1 cellular context compared by ENCODE assay signal in the genomic region with DNA sequence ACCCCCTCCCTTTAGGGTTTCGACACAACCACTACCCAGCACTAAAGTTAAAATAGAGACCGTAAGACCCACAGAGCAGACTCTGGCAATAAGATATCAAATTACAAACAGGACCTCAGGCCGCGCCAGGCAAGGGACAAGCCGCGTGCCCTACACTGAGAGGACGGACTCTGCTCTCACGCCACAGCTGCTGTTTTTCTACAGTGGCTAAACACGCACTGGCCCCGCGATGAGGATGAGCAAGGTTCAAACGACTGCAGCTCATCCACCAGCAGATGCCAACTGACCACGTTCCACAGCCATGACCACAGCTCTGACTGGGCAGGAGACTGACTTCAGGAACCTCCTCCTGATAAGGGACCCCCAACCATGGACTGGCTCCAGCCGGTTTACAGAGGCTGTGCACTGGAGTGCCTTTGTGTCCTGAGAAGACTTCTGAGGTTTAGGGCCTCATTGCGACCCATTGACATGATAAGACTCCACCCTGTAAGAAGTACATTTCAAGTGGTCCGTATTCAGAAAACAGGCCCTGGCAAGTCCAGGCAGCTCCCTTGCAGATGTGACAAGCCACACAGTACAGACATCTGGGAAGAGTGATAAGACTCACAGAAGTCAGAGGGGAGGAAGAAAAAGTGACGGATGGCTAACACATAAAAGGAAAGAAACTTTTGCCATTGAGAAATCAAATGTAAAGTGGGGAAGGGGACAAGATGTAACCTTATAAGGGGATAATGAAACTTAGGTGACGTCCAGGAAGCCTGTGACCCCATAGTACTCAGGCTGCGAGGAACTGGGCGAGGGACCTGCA.
A peak's percentile ranks its signal among the peaks of the same experiment; 100 is the strongest.
TF ChIP-seq lines count a peak whose summit lies in the region.

No MANE protein-coding gene starts in this region.

TF ChIP-seq in HepG2, 621 proteins besides CTCF, POLR2A, EP300 and RAD21 (continued from another document and continues in another):
- TF ChIP-seq, protein P1, sequence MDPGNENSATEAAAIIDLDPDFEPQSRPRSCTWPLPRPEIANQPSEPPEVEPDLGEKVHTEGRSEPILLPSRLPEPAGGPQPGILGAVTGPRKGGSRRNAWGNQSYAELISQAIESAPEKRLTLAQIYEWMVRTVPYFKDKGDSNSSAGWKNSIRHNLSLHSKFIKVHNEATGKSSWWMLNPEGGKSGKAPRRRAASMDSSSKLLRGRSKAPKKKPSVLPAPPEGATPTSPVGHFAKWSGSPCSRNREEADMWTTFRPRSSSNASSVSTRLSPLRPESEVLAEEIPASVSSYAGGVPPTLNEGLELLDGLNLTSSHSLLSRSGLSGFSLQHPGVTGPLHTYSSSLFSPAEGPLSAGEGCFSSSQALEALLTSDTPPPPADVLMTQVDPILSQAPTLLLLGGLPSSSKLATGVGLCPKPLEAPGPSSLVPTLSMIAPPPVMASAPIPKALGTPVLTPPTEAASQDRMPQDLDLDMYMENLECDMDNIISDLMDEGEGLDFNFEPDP (CRISPR knock-in tag; conservative IDR thresholded peaks at IDR 0.05), result no peak
- TF ChIP-seq, protein P2, sequence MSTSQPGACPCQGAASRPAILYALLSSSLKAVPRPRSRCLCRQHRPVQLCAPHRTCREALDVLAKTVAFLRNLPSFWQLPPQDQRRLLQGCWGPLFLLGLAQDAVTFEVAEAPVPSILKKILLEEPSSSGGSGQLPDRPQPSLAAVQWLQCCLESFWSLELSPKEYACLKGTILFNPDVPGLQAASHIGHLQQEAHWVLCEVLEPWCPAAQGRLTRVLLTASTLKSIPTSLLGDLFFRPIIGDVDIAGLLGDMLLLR (CRISPR knock-in tag; IDR thresholded peaks at IDR 0.05), result no peak
- TF ChIP-seq ZSCAN20 (CRISPR knock-in tag; IDR thresholded peaks at IDR 0.05; ENCODE audit: borderline replicate concordance) (no peak), ZBTB8A (CRISPR knock-in tag; IDR thresholded peaks at IDR 0.05; ENCODE audit: borderline replicate concordance, low read depth) (no peak), MED1 (CRISPR knock-in tag; IDR thresholded peaks at IDR 0.05) (peak; percentile 96), TEAD3 (CRISPR knock-in tag; optimal IDR thresholded peaks at IDR 0.05; ENCODE audit: borderline replicate concordance) (peak; percentile 81), ZKSCAN5 (CRISPR knock-in tag; IDR thresholded peaks at IDR 0.05) (0 out of 2 replicates have a peak, but pooled peaks have one; percentile 22), ZNF75D (CRISPR knock-in tag; IDR thresholded peaks at IDR 0.05; ENCODE audit: borderline replicate concordance) (no peak), TCF7 (IDR thresholded peaks at IDR 0.05; ENCODE audit: low read depth) (peak; percentile 24; the same call in 1 of the 2 replicates), ZBTB34 (CRISPR knock-in tag; IDR thresholded peaks at IDR 0.05) (0 out of 2 replicates have a peak, but pooled peaks have one; percentile 48), ZNF326 (CRISPR knock-in tag; IDR thresholded peaks at IDR 0.05; ENCODE audit: borderline replicate concordance) (no peak), NFATC3 (CRISPR knock-in tag; IDR thresholded peaks at IDR 0.05) (no peak), ZNF317 (CRISPR knock-in tag; IDR thresholded peaks at IDR 0.05) (peak; percentile 91), SIX4 (CRISPR knock-in tag; IDR thresholded peaks at IDR 0.05) (peak; percentile 99), ELK4 (CRISPR knock-in tag; IDR thresholded peaks at IDR 0.05; ENCODE audit: borderline replicate concordance) (no peak), ZFX (CRISPR knock-in tag; IDR thresholded peaks at IDR 0.05; ENCODE audit: low read depth) (peak; percentile 77), ZNF549 (CRISPR knock-in tag; IDR thresholded peaks at IDR 0.05) (peak; percentile 81; the same call in 1 of the 2 replicates), TFDP1 (CRISPR knock-in tag; IDR thresholded peaks at IDR 0.05; ENCODE audit: borderline replicate concordance) (peak; percentile 87), ZBTB7A (CRISPR knock-in tag; IDR thresholded peaks at IDR 0.05) (peak; percentile 87), JDP2 (CRISPR knock-in tag; IDR thresholded peaks at IDR 0.05; ENCODE audit: borderline replicate concordance) (no peak), XBP1 (CRISPR knock-in tag; IDR thresholded peaks at IDR 0.05) (no peak), HNF4A (CRISPR knock-in tag; IDR thresholded peaks at IDR 0.05) (peak; percentile 98), ISX (CRISPR knock-in tag; conservative IDR thresholded peaks at IDR 0.05) (no peak), ZC3H4 (CRISPR knock-in tag; IDR thresholded peaks at IDR 0.05; ENCODE audit: borderline replicate concordance) (no peak), FOXM1 (CRISPR knock-in tag; IDR thresholded peaks at IDR 0.05) (no peak), MAFG (CRISPR knock-in tag; IDR thresholded peaks at IDR 0.05) (no peak), RARA (CRISPR knock-in tag; IDR thresholded peaks at IDR 0.05) (peak; percentile 82), KDM6A (CRISPR knock-in tag; IDR thresholded peaks at IDR 0.05; ENCODE audit: low read depth) (peak; percentile 91), CBX2 (IDR thresholded peaks at IDR 0.05; ENCODE audit: low read depth, low read length) (no peak), CBX2 (CRISPR knock-in tag; IDR thresholded peaks at IDR 0.05; ENCODE audit: low read depth) (0 out of 2 replicates have a peak, but pooled peaks have one; percentile 57), FOSL2 (CRISPR knock-in tag; IDR thresholded peaks at IDR 0.05) (peak; percentile 71), ZSCAN22 (CRISPR knock-in tag; IDR thresholded peaks at IDR 0.05) (no peak), ZNF496 (CRISPR knock-in tag; IDR thresholded peaks at IDR 0.05; ENCODE audit: insufficient replicate concordance) (no peak), RXRA (CRISPR knock-in tag; IDR thresholded peaks at IDR 0.05) (peak; percentile 79; the same call in 1 of the 2 replicates), DR1 (CRISPR knock-in tag; IDR thresholded peaks at IDR 0.05) (no peak), SP140L (CRISPR knock-in tag; IDR thresholded peaks at IDR 0.05; ENCODE audit: borderline replicate concordance) (no peak)
- TF ChIP-seq, protein P3, sequence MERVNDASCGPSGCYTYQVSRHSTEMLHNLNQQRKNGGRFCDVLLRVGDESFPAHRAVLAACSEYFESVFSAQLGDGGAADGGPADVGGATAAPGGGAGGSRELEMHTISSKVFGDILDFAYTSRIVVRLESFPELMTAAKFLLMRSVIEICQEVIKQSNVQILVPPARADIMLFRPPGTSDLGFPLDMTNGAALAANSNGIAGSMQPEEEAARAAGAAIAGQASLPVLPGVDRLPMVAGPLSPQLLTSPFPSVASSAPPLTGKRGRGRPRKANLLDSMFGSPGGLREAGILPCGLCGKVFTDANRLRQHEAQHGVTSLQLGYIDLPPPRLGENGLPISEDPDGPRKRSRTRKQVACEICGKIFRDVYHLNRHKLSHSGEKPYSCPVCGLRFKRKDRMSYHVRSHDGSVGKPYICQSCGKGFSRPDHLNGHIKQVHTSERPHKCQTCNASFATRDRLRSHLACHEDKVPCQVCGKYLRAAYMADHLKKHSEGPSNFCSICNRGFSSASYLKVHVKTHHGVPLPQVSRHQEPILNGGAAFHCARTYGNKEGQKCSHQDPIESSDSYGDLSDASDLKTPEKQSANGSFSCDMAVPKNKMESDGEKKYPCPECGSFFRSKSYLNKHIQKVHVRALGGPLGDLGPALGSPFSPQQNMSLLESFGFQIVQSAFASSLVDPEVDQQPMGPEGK (CRISPR knock-in tag; IDR thresholded peaks at IDR 0.05), result peak; percentile 62; the same call in 1 of the 2 replicates
- TF ChIP-seq, protein P4, sequence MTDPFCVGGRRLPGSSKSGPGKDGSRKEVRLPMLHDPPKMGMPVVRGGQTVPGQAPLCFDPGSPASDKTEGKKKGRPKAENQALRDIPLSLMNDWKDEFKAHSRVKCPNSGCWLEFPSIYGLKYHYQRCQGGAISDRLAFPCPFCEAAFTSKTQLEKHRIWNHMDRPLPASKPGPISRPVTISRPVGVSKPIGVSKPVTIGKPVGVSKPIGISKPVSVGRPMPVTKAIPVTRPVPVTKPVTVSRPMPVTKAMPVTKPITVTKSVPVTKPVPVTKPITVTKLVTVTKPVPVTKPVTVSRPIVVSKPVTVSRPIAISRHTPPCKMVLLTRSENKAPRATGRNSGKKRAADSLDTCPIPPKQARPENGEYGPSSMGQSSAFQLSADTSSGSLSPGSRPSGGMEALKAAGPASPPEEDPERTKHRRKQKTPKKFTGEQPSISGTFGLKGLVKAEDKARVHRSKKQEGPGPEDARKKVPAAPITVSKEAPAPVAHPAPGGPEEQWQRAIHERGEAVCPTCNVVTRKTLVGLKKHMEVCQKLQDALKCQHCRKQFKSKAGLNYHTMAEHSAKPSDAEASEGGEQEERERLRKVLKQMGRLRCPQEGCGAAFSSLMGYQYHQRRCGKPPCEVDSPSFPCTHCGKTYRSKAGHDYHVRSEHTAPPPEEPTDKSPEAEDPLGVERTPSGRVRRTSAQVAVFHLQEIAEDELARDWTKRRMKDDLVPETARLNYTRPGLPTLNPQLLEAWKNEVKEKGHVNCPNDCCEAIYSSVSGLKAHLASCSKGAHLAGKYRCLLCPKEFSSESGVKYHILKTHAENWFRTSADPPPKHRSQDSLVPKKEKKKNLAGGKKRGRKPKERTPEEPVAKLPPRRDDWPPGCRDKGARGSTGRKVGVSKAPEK (CRISPR knock-in tag; IDR thresholded peaks at IDR 0.05; ENCODE audit: borderline replicate concordance), result no peak; the same call in 1 of the 2 replicates
- TF ChIP-seq, protein P5, sequence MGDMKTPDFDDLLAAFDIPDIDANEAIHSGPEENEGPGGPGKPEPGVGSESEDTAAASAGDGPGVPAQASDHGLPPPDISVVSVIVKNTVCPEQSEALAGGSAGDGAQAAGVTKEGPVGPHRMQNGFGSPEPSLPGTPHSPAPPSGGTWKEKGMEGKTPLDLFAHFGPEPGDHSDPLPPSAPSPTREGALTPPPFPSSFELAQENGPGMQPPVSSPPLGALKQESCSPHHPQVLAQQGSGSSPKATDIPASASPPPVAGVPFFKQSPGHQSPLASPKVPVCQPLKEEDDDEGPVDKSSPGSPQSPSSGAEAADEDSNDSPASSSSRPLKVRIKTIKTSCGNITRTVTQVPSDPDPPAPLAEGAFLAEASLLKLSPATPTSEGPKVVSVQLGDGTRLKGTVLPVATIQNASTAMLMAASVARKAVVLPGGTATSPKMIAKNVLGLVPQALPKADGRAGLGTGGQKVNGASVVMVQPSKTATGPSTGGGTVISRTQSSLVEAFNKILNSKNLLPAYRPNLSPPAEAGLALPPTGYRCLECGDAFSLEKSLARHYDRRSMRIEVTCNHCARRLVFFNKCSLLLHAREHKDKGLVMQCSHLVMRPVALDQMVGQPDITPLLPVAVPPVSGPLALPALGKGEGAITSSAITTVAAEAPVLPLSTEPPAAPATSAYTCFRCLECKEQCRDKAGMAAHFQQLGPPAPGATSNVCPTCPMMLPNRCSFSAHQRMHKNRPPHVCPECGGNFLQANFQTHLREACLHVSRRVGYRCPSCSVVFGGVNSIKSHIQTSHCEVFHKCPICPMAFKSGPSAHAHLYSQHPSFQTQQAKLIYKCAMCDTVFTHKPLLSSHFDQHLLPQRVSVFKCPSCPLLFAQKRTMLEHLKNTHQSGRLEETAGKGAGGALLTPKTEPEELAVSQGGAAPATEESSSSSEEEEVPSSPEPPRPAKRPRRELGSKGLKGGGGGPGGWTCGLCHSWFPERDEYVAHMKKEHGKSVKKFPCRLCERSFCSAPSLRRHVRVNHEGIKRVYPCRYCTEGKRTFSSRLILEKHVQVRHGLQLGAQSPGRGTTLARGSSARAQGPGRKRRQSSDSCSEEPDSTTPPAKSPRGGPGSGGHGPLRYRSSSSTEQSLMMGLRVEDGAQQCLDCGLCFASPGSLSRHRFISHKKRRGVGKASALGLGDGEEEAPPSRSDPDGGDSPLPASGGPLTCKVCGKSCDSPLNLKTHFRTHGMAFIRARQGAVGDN (CRISPR knock-in tag; IDR thresholded peaks at IDR 0.05), result peak; percentile 100
- TF ChIP-seq, protein P6, sequence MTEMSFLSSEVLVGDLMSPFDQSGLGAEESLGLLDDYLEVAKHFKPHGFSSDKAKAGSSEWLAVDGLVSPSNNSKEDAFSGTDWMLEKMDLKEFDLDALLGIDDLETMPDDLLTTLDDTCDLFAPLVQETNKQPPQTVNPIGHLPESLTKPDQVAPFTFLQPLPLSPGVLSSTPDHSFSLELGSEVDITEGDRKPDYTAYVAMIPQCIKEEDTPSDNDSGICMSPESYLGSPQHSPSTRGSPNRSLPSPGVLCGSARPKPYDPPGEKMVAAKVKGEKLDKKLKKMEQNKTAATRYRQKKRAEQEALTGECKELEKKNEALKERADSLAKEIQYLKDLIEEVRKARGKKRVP (CRISPR knock-in tag; IDR thresholded peaks at IDR 0.05), result peak in 1 of 2 experiments; percentile 54; a peak in 1 of 4 replicates
- TF ChIP-seq, protein P7, sequence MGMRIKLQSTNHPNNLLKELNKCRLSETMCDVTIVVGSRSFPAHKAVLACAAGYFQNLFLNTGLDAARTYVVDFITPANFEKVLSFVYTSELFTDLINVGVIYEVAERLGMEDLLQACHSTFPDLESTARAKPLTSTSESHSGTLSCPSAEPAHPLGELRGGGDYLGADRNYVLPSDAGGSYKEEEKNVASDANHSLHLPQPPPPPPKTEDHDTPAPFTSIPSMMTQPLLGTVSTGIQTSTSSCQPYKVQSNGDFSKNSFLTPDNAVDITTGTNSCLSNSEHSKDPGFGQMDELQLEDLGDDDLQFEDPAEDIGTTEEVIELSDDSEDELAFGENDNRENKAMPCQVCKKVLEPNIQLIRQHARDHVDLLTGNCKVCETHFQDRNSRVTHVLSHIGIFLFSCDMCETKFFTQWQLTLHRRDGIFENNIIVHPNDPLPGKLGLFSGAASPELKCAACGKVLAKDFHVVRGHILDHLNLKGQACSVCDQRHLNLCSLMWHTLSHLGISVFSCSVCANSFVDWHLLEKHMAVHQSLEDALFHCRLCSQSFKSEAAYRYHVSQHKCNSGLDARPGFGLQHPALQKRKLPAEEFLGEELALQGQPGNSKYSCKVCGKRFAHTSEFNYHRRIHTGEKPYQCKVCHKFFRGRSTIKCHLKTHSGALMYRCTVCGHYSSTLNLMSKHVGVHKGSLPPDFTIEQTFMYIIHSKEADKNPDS (CRISPR knock-in tag; IDR thresholded peaks at IDR 0.05), result no peak
